ENCODE assay signal across 16 cellular contexts in genomic region chr9:5511476-5511875, GRCh38. TPM values are rescaled to one million over a fixed set of nuclear protein-coding genes. Genes with fewer than 3 reads are reported as not detected.
DNase-seq lines count a peak whose midpoint lies in the region; ATAC-seq and TF ChIP-seq lines count a peak whose summit lies in the region.
"Had no signal": no experiment of that assay in that cellular context is flagged by ENCODE, and none has a peak within 500 bp of the region (broad histone marks: within the 10 kb centered on the region; RNA-seq: fewer than 3 reads in every experiment).

No MANE protein-coding gene starts in this region.

- H3K27me3 ChIP-seq in heart right ventricle (no peaks in the 10 kb centered on the region), vagina (no peaks in the 10 kb centered on the region)
- H3K27me3 ChIP-seq: adrenal gland had no signal

- H3K27ac Mint-ChIP-seq in natural killer cell treated with Interleukin-12 subunit alpha and Interleukin-12 subunit beta and Interleukin-15 and Interleukin-18, amount 100 ng/mL, for 72 hours, result peak overlapping the region; percentile 86 to 88
- no peak overlapping the region for H3K27ac Mint-ChIP-seq in natural killer cell
- H3K27ac Mint-ChIP-seq in activated CD4-positive, alpha-beta memory T cell treated with anti-CD3 and anti-CD28 coated beads for 36 hours, result peak overlapping the region; percentile 46
- H3K27ac Mint-ChIP-seq: progenitor cell of endocrine pancreas, WTC11 had no signal

- TF ChIP-seq POLR2A in vagina (IDR thresholded peaks at IDR 0.05), result no peak

- intact Hi-C loops in natural killer cell (cut with micrococcal nuclease) (no loop called here), heart right ventricle (cut with DNase I) (loop anchor here in 2 of 10 donors (10.0 kb wide), 2 partner anchors 57 to 63 kb away; partner anchors contain the start of gene CD274 (in 1 of the 2)), vagina (cut with DNase I) (no loop called here)
- intact Hi-C loops in activated CD4-positive, alpha-beta memory T cell treated with anti-CD3 and anti-CD28 coated beads for 36 hours (cut with micrococcal nuclease), result no loop called here

- no peak for DNase-seq in natural killer cell treated with Interleukin-12 subunit alpha and Interleukin-12 subunit beta and Interleukin-15 and Interleukin-18, amount 100 ng/mL, for 72 hours (ENCODE audit: low spot score)
- DNase-seq in natural killer cell, result no peak
- DNase-seq in activated CD4-positive, alpha-beta memory T cell treated with anti-CD3 and anti-CD28 coated beads for 36 hours, result no peak
- no peak for DNase-seq in heart right ventricle
- no peak for DNase-seq in vagina (ENCODE audit: extremely low spot score in 2 of 2)
- no peak for DNase-seq in DMS 273 (lab: John Stamatoyannopoulos, UW; ENCODE audit: unreplicated experiment)
- no peak for DNase-seq in stimulated activated CD4-positive, alpha-beta T cell treated with anti-CD3 and anti-CD28 coated beads, Interleukin-4, amount 100 ng/mL, for 4 hours
- DNase-seq: adrenal gland, Calu3, H7, NCI-H1048 had no signal

- H3K36me3 ChIP-seq in heart right ventricle (no peaks in the 10 kb centered on the region), vagina (no peaks in the 10 kb centered on the region)
- H3K36me3 ChIP-seq: adrenal gland had no signal

- POLR2A ChIA-PET in activated CD4-positive, alpha-beta memory T cell treated with anti-CD3 and anti-CD28 coated beads for 36 hours (lab: Charles Lee), result interaction anchor here (0.7 to 1.9 kb wide), 6 partner anchors 13 to 272 kb away, joined by 3 to 13 read pairs (median 4); partner anchors contain the start of gene PLGRKT

- H3K27ac ChIP-seq in heart right ventricle (peak overlapping the region in 7 of 10 donors; percentile 25 to 85 (median 72)), vagina (peak overlapping the region; percentile 84)

- peaks cover 0 to 68% (median 40%) of the 10 kb centered on the region in 9 donors for H3K4me1 ChIP-seq in heart right ventricle
- H3K4me1 ChIP-seq in vagina, result peaks cover 33% of the 10 kb centered on the region

- H3K4me1 Mint-ChIP-seq in natural killer cell treated with Interleukin-12 subunit alpha and Interleukin-12 subunit beta and Interleukin-15 and Interleukin-18, amount 100 ng/mL, for 72 hours (ENCODE audit: low read depth in 2 of 2), result peaks cover 30 to 54% of the 10 kb centered on the region in 2 donors
- H3K4me1 Mint-ChIP-seq in natural killer cell, result peaks cover 0 to 7% of the 10 kb centered on the region in 2 donors
- peaks cover 51% of the 10 kb centered on the region for H3K4me1 Mint-ChIP-seq in activated CD4-positive, alpha-beta memory T cell treated with anti-CD3 and anti-CD28 coated beads for 36 hours (ENCODE audit: low read depth)

- H3K4me3 Mint-ChIP-seq in natural killer cell treated with Interleukin-12 subunit alpha and Interleukin-12 subunit beta and Interleukin-15 and Interleukin-18, amount 100 ng/mL, for 72 hours, result peak overlapping the region; percentile 87
- no peak overlapping the region for H3K4me3 Mint-ChIP-seq in natural killer cell
- peak overlapping the region; percentile 42 for H3K4me3 Mint-ChIP-seq in activated CD4-positive, alpha-beta memory T cell treated with anti-CD3 and anti-CD28 coated beads for 36 hours
- H3K4me3 Mint-ChIP-seq: WTC11 had no signal

- H3K27me3 Mint-ChIP-seq in natural killer cell treated with Interleukin-12 subunit alpha and Interleukin-12 subunit beta and Interleukin-15 and Interleukin-18, amount 100 ng/mL, for 72 hours, result peaks cover 0 to 3% of the 10 kb centered on the region in 2 donors
- H3K27me3 Mint-ChIP-seq in natural killer cell (ENCODE audit: low read depth in 2 of 2), result no peaks in the 10 kb centered on the region
- H3K27me3 Mint-ChIP-seq in activated CD4-positive, alpha-beta memory T cell treated with anti-CD3 and anti-CD28 coated beads for 36 hours, result no peaks in the 10 kb centered on the region
- H3K27me3 Mint-ChIP-seq: progenitor cell of endocrine pancreas had no signal

- peaks cover 8% of the 10 kb centered on the region for H3K36me3 Mint-ChIP-seq in natural killer cell treated with Interleukin-12 subunit alpha and Interleukin-12 subunit beta and Interleukin-15 and Interleukin-18, amount 100 ng/mL, for 72 hours
- no peaks in the 10 kb centered on the region for H3K36me3 Mint-ChIP-seq in natural killer cell
- no peaks in the 10 kb centered on the region for H3K36me3 Mint-ChIP-seq in activated CD4-positive, alpha-beta memory T cell treated with anti-CD3 and anti-CD28 coated beads for 36 hours
- H3K36me3 Mint-ChIP-seq: WTC11 had no signal

- WGBS in heart right ventricle, 2 donors, result 20 to 22% methylated on average over 1 of the region's 1 CpG

- H3K9me3 ChIP-seq in heart right ventricle (no peaks in the 10 kb centered on the region), vagina (no peaks in the 10 kb centered on the region)
- H3K9me3 ChIP-seq: adrenal gland had no signal

- CTCF ChIA-PET in activated CD4-positive, alpha-beta memory T cell treated with anti-CD3 and anti-CD28 coated beads for 36 hours (lab: Charles Lee), result interaction anchor here (0.8 kb wide), 2 partner anchors 21 to 75 kb away, joined by 3 to 4 read pairs; no protein-coding TSS in a partner anchor

- TF ChIP-seq CTCF in natural killer cell (IDR thresholded peaks at IDR 0.05), result no peak
- no peak for TF ChIP-seq CTCF in heart right ventricle (IDR thresholded peaks at IDR 0.05)
- no peak for TF ChIP-seq CTCF in vagina (IDR thresholded peaks at IDR 0.05)

- H3K9me3 Mint-ChIP-seq in natural killer cell treated with Interleukin-12 subunit alpha and Interleukin-12 subunit beta and Interleukin-15 and Interleukin-18, amount 100 ng/mL, for 72 hours, result no peaks in the 10 kb centered on the region
- no peaks in the 10 kb centered on the region for H3K9me3 Mint-ChIP-seq in natural killer cell
- H3K9me3 Mint-ChIP-seq in activated CD4-positive, alpha-beta memory T cell treated with anti-CD3 and anti-CD28 coated beads for 36 hours, result peaks cover 4% of the 10 kb centered on the region

- ATAC-seq in natural killer cell treated with Interleukin-12 subunit alpha and Interleukin-12 subunit beta and Interleukin-15 and Interleukin-18, amount 100 ng/mL, for 72 hours, result no peak
- ATAC-seq in natural killer cell, result no peak
- peak in 1 of 8 donors; percentile 30 for ATAC-seq in heart right ventricle
- ATAC-seq in GM21786 (IDR thresholded peaks at IDR 0.05; ENCODE audit: unreplicated experiment), result no peak
- ATAC-seq: left lobe of liver, WTC11 had no signal

- H3K4me3 ChIP-seq in heart right ventricle (peak overlapping the region in 6 of 10 donors; percentile 47 to 51 (median 49)), vagina (peak overlapping the region; percentile 35 to 36)

RNA-seq across cellular contexts. Expression of gene PDCD1LG2, which starts 1.1 kb away (rescaled TPM):
- total RNA-seq in natural killer cell treated with Interleukin-12 subunit alpha and Interleukin-12 subunit beta and Interleukin-15 and Interleukin-18, amount 100 ng/mL, for 72 hours, result 1 to 10 TPM in 1 of 2 donors, under 1 TPM in 1; 0.55 to 1.7 TPM
- 1 to 10 TPM in 1 of 3 donors, under 1 TPM in 2; 0.14 to 1.2 (median 0.16) TPM for total RNA-seq in natural killer cell
- under 1 TPM; 0.73 to 0.83 TPM for total RNA-seq in activated CD4-positive, alpha-beta memory T cell treated with anti-CD3 and anti-CD28 coated beads for 36 hours
- 1 to 10 TPM in 8 of 10 donors, under 1 TPM in 2; 0.72 to 8.6 (median 1.3) TPM for total RNA-seq in heart right ventricle
- 1 to 10 TPM in 1 of 2 donors, under 1 TPM in 1; 0.51 to 1.2 TPM for polyA plus RNA-seq in heart right ventricle
- 1.2 TPM for total RNA-seq in vagina
- total RNA-seq: Calu3, H7, OCI-LY7, progenitor cell of endocrine pancreas, WTC11 had no signal

Comparison
In these comparisons a context has a peak if more than half of its experiments do, and no peak if none do; other contexts are left out.
1. H3K27ac Mint-ChIP-seq: peak in natural killer cell treated with Interleukin-12 subunit alpha and Interleukin-12 subunit beta and Interleukin-15 and Interleukin-18, amount 100 ng/mL, for 72 hours (2 of 2) and activated CD4-positive, alpha-beta memory T cell treated with anti-CD3 and anti-CD28 coated beads for 36 hours (single experiment); none in natural killer cell (0 of 2).